Comparison of ENCODE assay signal across 19 cellular contexts in genomic region chr9:125434986-125435775, GRCh38.
A peak's percentile ranks its signal among the peaks of the same experiment; 100 is the strongest.
DNase-seq lines count a peak whose midpoint lies in the region; ATAC-seq, FAIRE-seq and TF ChIP-seq lines count a peak whose summit lies in the region.
"Had no signal": no experiment of that assay in that cellular context is flagged by ENCODE, and none has a peak within 500 bp of the region (broad histone marks: within the 10 kb centered on the region; RNA-seq: fewer than 3 reads in every experiment).

No MANE protein-coding gene starts in this region.

- CTCF ChIA-PET in activated B cell treated with CpG ODN at 0.5 μM for 24 hours (lab: Charles Lee): no interaction called here

- no peak for TF ChIP-seq EP300 in sigmoid colon (IDR thresholded peaks at IDR 0.05)

- no peaks in the 10 kb centered on the region for H3K9me3 Mint-ChIP-seq in activated B cell treated with CpG ODN at 0.5 μM for 24 hours
- no peaks in the 10 kb centered on the region for H3K9me3 Mint-ChIP-seq in activated T-helper 17 cell treated with anti-CD3 and anti-CD28 coated beads, Interleukin-2, amount 50 U/mL, for 72 hours

- H3K4me3 ChIP-seq in kidney (ENCODE audit: low read length in 2 of 2) (no peak overlapping the region), sigmoid colon (no peak overlapping the region)

- peaks cover 5 to 6% of the 10 kb centered on the region in 2 donors for H3K36me3 ChIP-seq in kidney (ENCODE audit: control insufficient read depth in 1 of 2, insufficient read depth in 2 of 2, low read length in 2 of 2)
- H3K36me3 ChIP-seq in sigmoid colon: peaks cover 0 to 34% (median 7%) of the 10 kb centered on the region in 4 donors

- intact Hi-C loops in Right ventricle myocardium superior (cut with DNase I): loop anchor here (10.0 kb wide), 1 partner anchor 200 kb away; no protein-coding TSS in a partner anchor
- intact Hi-C loops in left cardiac atrium (cut with DNase I): no loop called here
- intact Hi-C loops in activated B cell treated with CpG ODN at 0.5 μM for 24 hours (cut with micrococcal nuclease): no loop called here
- intact Hi-C loops in kidney (cut with DNase I): no loop called here
- intact Hi-C loops in sigmoid colon (cut with DNase I): no loop called here

- no peaks in the 10 kb centered on the region for H3K27me3 ChIP-seq in sigmoid colon

- no peak for FAIRE-seq in kidney (lab: Jason Lieb, UNC)
- FAIRE-seq: GM12892, GM18507, HTR-8/SVneo, RCC 7860 had no signal

- H3K4me1 Mint-ChIP-seq in activated B cell treated with CpG ODN at 0.5 μM for 24 hours: no peaks in the 10 kb centered on the region
- H3K4me1 Mint-ChIP-seq in activated T-helper 17 cell treated with anti-CD3 and anti-CD28 coated beads, Interleukin-2, amount 50 U/mL, for 72 hours: no peaks in the 10 kb centered on the region

- DNase-seq in Right ventricle myocardium superior (peak; percentile 36), left cardiac atrium (no peak), activated B cell treated with CpG ODN at 0.5 μM for 24 hours (peak; percentile 10), kidney (peak; percentile 47), sigmoid colon (peak; percentile 50), NCI-H2029 treated with DMSO at 0.1 percent for 48 hours (lab: John Stamatoyannopoulos, UW) (no peak), germinal center (ENCODE audit: low spot score) (no peak)
- DNase-seq: C1 segment of cervical spinal cord, DMS79, NCI-H1092 treated with DMSO at 0.1 percent for 48 hours, NCI-H146, NCI-H2081 treated with DMSO at 0.1 percent for 48 hours had no signal

- no peak overlapping the region for H3K4me3 Mint-ChIP-seq in activated B cell treated with CpG ODN at 0.5 μM for 24 hours
- H3K4me3 Mint-ChIP-seq in activated T-helper 17 cell treated with anti-CD3 and anti-CD28 coated beads, Interleukin-2, amount 50 U/mL, for 72 hours: no peak overlapping the region

- H3K4me1 ChIP-seq in kidney (ENCODE audit: control insufficient read depth in 1 of 2, insufficient read depth in 1 of 2, low read depth in 1 of 2, low read length in 2 of 2) (no peaks in the 10 kb centered on the region), sigmoid colon (no peaks in the 10 kb centered on the region)

- WGBS in sigmoid colon, 2 donors: 87 to 92% methylated on average over 16 of the region's 16 CpGs

- no peaks in the 10 kb centered on the region for H3K27me3 Mint-ChIP-seq in activated B cell treated with CpG ODN at 0.5 μM for 24 hours
- H3K27me3 Mint-ChIP-seq in activated T-helper 17 cell treated with anti-CD3 and anti-CD28 coated beads, Interleukin-2, amount 50 U/mL, for 72 hours: no peaks in the 10 kb centered on the region

- peaks cover 27% of the 10 kb centered on the region for H3K36me3 Mint-ChIP-seq in activated B cell treated with CpG ODN at 0.5 μM for 24 hours (ENCODE audit: low read depth)
- H3K36me3 Mint-ChIP-seq in activated T-helper 17 cell treated with anti-CD3 and anti-CD28 coated beads, Interleukin-2, amount 50 U/mL, for 72 hours (ENCODE audit: low read depth): peaks cover 8% of the 10 kb centered on the region

- TF ChIP-seq CTCF in activated B cell treated with CpG ODN at 0.5 μM for 24 hours (IDR thresholded peaks at IDR 0.05) (no peak), kidney (IDR thresholded peaks at IDR 0.05; ENCODE audit: borderline replicate concordance, extremely low read depth, insufficient read depth) (no peak), sigmoid colon (IDR thresholded peaks at IDR 0.05) (no peak)

- ATAC-seq in Right ventricle myocardium superior (ENCODE audit: poor library complexity) (no peak), left cardiac atrium (no peak), activated B cell treated with CpG ODN at 0.5 μM for 24 hours (ENCODE audit: low read depth) (no peak)
- no peak for ATAC-seq in activated T-helper 17 cell treated with anti-CD3 and anti-CD28 coated beads, Interleukin-2, amount 50 U/mL, for 72 hours (replicated peaks)
- ATAC-seq: HCT116, Right ventricle myocardium inferior had no signal

- H3K9ac ChIP-seq in kidney (ENCODE audit: low read length in 2 of 2): no peak overlapping the region

- no peak for TF ChIP-seq POLR2A in sigmoid colon (IDR thresholded peaks at IDR 0.05)

- H3K9me3 ChIP-seq in kidney (ENCODE audit: control insufficient read depth in 1 of 2, low read length in 2 of 2) (no peaks in the 10 kb centered on the region), sigmoid colon (no peaks in the 10 kb centered on the region)

- H3K27ac ChIP-seq in kidney (ENCODE audit: low read depth in 2 of 2, low read length in 2 of 2) (no peak overlapping the region), sigmoid colon (no peak overlapping the region)

- POLR2A ChIA-PET in activated B cell treated with CpG ODN at 0.5 μM for 24 hours (lab: Charles Lee): no interaction called here

- no peak overlapping the region for H3K27ac Mint-ChIP-seq in activated B cell treated with CpG ODN at 0.5 μM for 24 hours
- no peak overlapping the region for H3K27ac Mint-ChIP-seq in activated T-helper 17 cell treated with anti-CD3 and anti-CD28 coated beads, Interleukin-2, amount 50 U/mL, for 72 hours

Comparison
In these comparisons a context has a peak if more than half of its experiments do, and no peak if none do; other contexts are left out.
1. DNase-seq: peak in Right ventricle myocardium superior (single experiment), activated B cell treated with CpG ODN at 0.5 μM for 24 hours (single experiment), kidney (single experiment) and sigmoid colon (single experiment); none in left cardiac atrium (single experiment), NCI-H2029 treated with DMSO at 0.1 percent for 48 hours (single experiment) and germinal center (single experiment).